In the genomic region with DNA sequence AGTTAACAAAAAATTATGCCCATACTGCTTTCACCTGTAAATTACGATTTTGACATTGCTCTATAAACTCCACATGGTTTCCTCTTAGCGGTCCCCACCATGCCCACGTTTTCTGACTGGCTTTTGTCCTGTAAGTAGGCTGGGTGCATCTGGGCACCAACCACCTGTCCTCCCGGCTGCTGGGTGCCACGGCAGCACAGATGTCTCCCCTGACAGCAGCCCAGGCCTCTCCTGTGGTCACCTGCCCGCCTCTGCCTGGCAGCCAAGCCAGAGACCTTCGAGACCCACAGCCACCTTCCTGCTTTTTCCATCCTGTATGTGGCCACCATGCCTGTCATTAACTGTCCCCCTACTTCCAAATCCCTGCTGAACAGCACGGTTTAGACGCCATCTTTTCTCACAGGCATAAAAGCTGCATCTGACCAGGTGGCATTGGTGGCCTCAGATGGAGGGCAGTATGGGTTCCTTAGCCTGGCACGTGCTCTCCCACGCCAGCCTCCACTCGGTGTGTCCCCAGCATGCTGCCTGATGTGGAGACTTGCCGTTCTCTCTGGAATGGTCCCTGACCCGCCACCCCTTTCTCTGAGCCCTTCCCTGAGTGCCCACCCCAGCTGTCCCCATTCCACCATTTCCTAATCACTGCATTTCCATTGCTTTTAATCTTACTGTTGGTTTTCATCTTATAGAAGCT, we compare ENCODE assay signal across 29 cellular contexts. TPM values are rescaled to one million over a fixed set of nuclear protein-coding genes. Genes with fewer than 3 reads are reported as not detected.
DNase-seq lines count a peak whose midpoint lies in the region; ATAC-seq and TF ChIP-seq lines count a peak whose summit lies in the region.
"Had no signal": no experiment of that assay in that cellular context is flagged by ENCODE, and none has a peak within 500 bp of the region (broad histone marks: within the 10 kb centered on the region; RNA-seq: fewer than 3 reads in every experiment).

No MANE protein-coding gene starts in this region.

- DNase-seq in Right ventricle myocardium inferior (ENCODE audit: missing footprints) = peak; percentile 31
- no peak for DNase-seq in right atrium auricular region (ENCODE audit: low spot score)
- peak; percentile 60 for DNase-seq in chondrocyte (ENCODE audit: low spot score)
- peak; percentile 22 to 52 for DNase-seq in left lung
- DNase-seq in tibial artery = peak; percentile 1 to 28
- DNase-seq in CD4-positive, alpha-beta T cell = no peak
- DNase-seq: activated CD4-positive, alpha-beta memory T cell treated with anti-CD3 and anti-CD28 coated beads for 36 hours; BE2C; body of pancreas; CD8-positive, alpha-beta memory T cell; cerebellar nuclear complex; hippocampal formation; NCI-H1105; NCI-H187; NCI-H2171; NCI-H510A treated with DMSO at 0.1 percent for 48 hours; PC-9; SHP77; stimulated activated CD4-positive, alpha-beta T cell treated with anti-CD3 and anti-CD28 coated beads, Interleukin-2, amount 100 ng/mL, for 24 hours; stimulated activated naive CD8-positive, alpha-beta T cell treated with anti-CD3 and anti-CD28 coated beads, Interleukin-15, Interleukin-2, amounts not matched to agents 100 U/mL and 50 U/mL, for 24 hours; T-helper 2 cell had no signal

- H3K4me3 ChIP-seq in right atrium auricular region = no peak overlapping the region
- no peak overlapping the region for H3K4me3 ChIP-seq in left lung
- H3K4me3 ChIP-seq in tibial artery = no peak overlapping the region
- H3K4me3 ChIP-seq: adrenal gland, body of pancreas, gastroesophageal sphincter, K562, PC-9 had no signal

- H3K27ac ChIP-seq in right atrium auricular region = no peak overlapping the region
- no peak overlapping the region for H3K27ac ChIP-seq in left lung
- no peak overlapping the region for H3K27ac ChIP-seq in tibial artery
- H3K27ac ChIP-seq in CD4-positive, alpha-beta T cell (ENCODE audit: low read depth, low read length) = no peak overlapping the region
- H3K27ac ChIP-seq: adrenal gland, body of pancreas, gastroesophageal sphincter, parathyroid adenoma, PC-9 had no signal

- peaks cover 0 to 6% of the 10 kb centered on the region in 2 donors for H3K4me1 ChIP-seq in right atrium auricular region
- no peaks in the 10 kb centered on the region for H3K4me1 ChIP-seq in left lung
- peaks cover 0 to 4% (median 0%) of the 10 kb centered on the region in 4 donors for H3K4me1 ChIP-seq in tibial artery
- H3K4me1 ChIP-seq: BE2C, gastroesophageal sphincter had no signal

- H3K9me3 ChIP-seq in right atrium auricular region (no peaks in the 10 kb centered on the region), left lung (no peaks in the 10 kb centered on the region), tibial artery (no peaks in the 10 kb centered on the region)
- no peaks in the 10 kb centered on the region for H3K9me3 ChIP-seq in CD4-positive, alpha-beta T cell (ENCODE audit: control insufficient read depth, low read length)
- H3K9me3 ChIP-seq: adrenal gland, BE2C, body of pancreas, gastroesophageal sphincter had no signal

- H3K27ac Mint-ChIP-seq in chondrocyte (ENCODE audit: unreplicated experiment) = no peak overlapping the region
- no peak overlapping the region for H3K27ac Mint-ChIP-seq in CD4-positive, alpha-beta T cell
- H3K27ac Mint-ChIP-seq: activated CD4-positive, alpha-beta memory T cell treated with anti-CD3 and anti-CD28 coated beads for 36 hours; CD8-positive, alpha-beta memory T cell; memory B cell had no signal

- peaks cover 14% of the 10 kb centered on the region for H3K4me1 Mint-ChIP-seq in chondrocyte (ENCODE audit: low read depth)
- no peaks in the 10 kb centered on the region for H3K4me1 Mint-ChIP-seq in CD4-positive, alpha-beta T cell (ENCODE audit: low read depth)
- H3K4me1 Mint-ChIP-seq: CD8-positive, alpha-beta memory T cell had no signal

- H3K36me3 ChIP-seq in right atrium auricular region (no peaks in the 10 kb centered on the region), left lung (no peaks in the 10 kb centered on the region), tibial artery (no peaks in the 10 kb centered on the region)
- H3K36me3 ChIP-seq: adrenal gland, BE2C, gastroesophageal sphincter had no signal

- intact Hi-C loops in Right ventricle myocardium inferior (cut with DNase I) (no loop called here), left lung (cut with DNase I) (no loop called here), tibial artery (cut with DNase I; ENCODE audit: low total_unique reads) (no loop called here)
- intact Hi-C loops in CD4-positive, alpha-beta T cell (cut with DNase I, micrococcal nuclease) = no loop called here

- CTCF ChIA-PET in CD4-positive, alpha-beta T cell (lab: Charles Lee) = no interaction called here

- POLR2A ChIA-PET in CD4-positive, alpha-beta T cell (lab: Charles Lee) = no interaction called here

- no peak overlapping the region for H3K4me3 Mint-ChIP-seq in chondrocyte (ENCODE audit: unreplicated experiment)
- H3K4me3 Mint-ChIP-seq in CD4-positive, alpha-beta T cell = no peak overlapping the region
- H3K4me3 Mint-ChIP-seq: activated CD4-positive, alpha-beta memory T cell treated with anti-CD3 and anti-CD28 coated beads for 36 hours; CD8-positive, alpha-beta memory T cell; memory B cell; neural crest cell had no signal

- no peaks in the 10 kb centered on the region for H3K27me3 ChIP-seq in right atrium auricular region
- peaks cover 0 to 73% of the 10 kb centered on the region in 2 donors for H3K27me3 ChIP-seq in left lung
- H3K27me3 ChIP-seq in tibial artery = peaks cover 0 to 24% of the 10 kb centered on the region in 2 donors
- peaks cover 13% of the 10 kb centered on the region for H3K27me3 ChIP-seq in CD4-positive, alpha-beta T cell (ENCODE audit: control insufficient read depth, insufficient read depth, low read length)
- H3K27me3 ChIP-seq: adrenal gland, BE2C, body of pancreas had no signal

- TF ChIP-seq CTCF in right atrium auricular region (IDR thresholded peaks at IDR 0.05) (no peak), chondrocyte (IDR thresholded peaks at IDR 0.05) (no peak), left lung (IDR thresholded peaks at IDR 0.05) (no peak), tibial artery (IDR thresholded peaks at IDR 0.05) (no peak)
- no peak for TF ChIP-seq CTCF in CD4-positive, alpha-beta T cell (IDR thresholded peaks at IDR 0.05)

- peaks cover 5% of the 10 kb centered on the region for H3K27me3 Mint-ChIP-seq in chondrocyte (ENCODE audit: low read depth)
- H3K27me3 Mint-ChIP-seq in CD4-positive, alpha-beta T cell = peaks cover 21% of the 10 kb centered on the region

- no peak for ATAC-seq in Right ventricle myocardium inferior
- no peak for ATAC-seq in left lung
- ATAC-seq in CD4-positive, alpha-beta T cell (ENCODE audit: poor library complexity) = no peak
- no peak for ATAC-seq in GM19455 (IDR thresholded peaks at IDR 0.05; ENCODE audit: unreplicated experiment)
- ATAC-seq: activated CD4-positive, CD25-positive, alpha-beta regulatory T cell treated with anti-CD3 and anti-CD28 coated beads, Interleukin-2, amount 50 U/mL, for 24 hours; body of pancreas; gastroesophageal sphincter; K562; stimulated activated naive CD8-positive, alpha-beta T cell treated with anti-CD3 and anti-CD28 coated beads, Interleukin-15, Interleukin-2, amounts not matched to agents 100 U/mL and 50 U/mL, for 24 hours had no signal

- no peaks in the 10 kb centered on the region for H3K9me3 Mint-ChIP-seq in chondrocyte (ENCODE audit: low read depth)
- H3K9me3 Mint-ChIP-seq in CD4-positive, alpha-beta T cell = no peaks in the 10 kb centered on the region
- H3K9me3 Mint-ChIP-seq: activated CD4-positive, alpha-beta memory T cell treated with anti-CD3 and anti-CD28 coated beads for 36 hours; CD8-positive, alpha-beta memory T cell; memory B cell; neural crest cell had no signal

- no peaks in the 10 kb centered on the region for H3K36me3 Mint-ChIP-seq in chondrocyte (ENCODE audit: low read depth)
- H3K36me3 Mint-ChIP-seq in CD4-positive, alpha-beta T cell (ENCODE audit: low read depth) = no peaks in the 10 kb centered on the region
- H3K36me3 Mint-ChIP-seq: activated CD4-positive, alpha-beta memory T cell treated with anti-CD3 and anti-CD28 coated beads for 36 hours; CD8-positive, alpha-beta memory T cell; memory B cell had no signal

RNA-seq across cellular contexts. Expression of a gene that starts 18.9 kb away (rescaled TPM):
- 0.46 TPM for total RNA-seq in Right ventricle myocardium inferior
- under 1 TPM; 0.12 to 0.30 TPM for total RNA-seq in right atrium auricular region
- 2.1 to 3.4 TPM (median 2.2 TPM) in 3 replicates for total RNA-seq in chondrocyte
- 1 to 10 TPM; 2.2 to 3.6 TPM for total RNA-seq in left lung
- total RNA-seq in CD4-positive, alpha-beta T cell = 1 to 10 TPM; 1.2 TPM

Comparison
In these comparisons a context has a peak if more than half of its experiments do, and no peak if none do; other contexts are left out.
1. DNase-seq: peak in Right ventricle myocardium inferior (single experiment), chondrocyte (single experiment), left lung (2 of 2) and tibial artery (2 of 2); none in right atrium auricular region (single experiment) and CD4-positive, alpha-beta T cell (0 of 10).